Comparison of ENCODE assay signal across 24 cellular contexts in the genomic region with DNA sequence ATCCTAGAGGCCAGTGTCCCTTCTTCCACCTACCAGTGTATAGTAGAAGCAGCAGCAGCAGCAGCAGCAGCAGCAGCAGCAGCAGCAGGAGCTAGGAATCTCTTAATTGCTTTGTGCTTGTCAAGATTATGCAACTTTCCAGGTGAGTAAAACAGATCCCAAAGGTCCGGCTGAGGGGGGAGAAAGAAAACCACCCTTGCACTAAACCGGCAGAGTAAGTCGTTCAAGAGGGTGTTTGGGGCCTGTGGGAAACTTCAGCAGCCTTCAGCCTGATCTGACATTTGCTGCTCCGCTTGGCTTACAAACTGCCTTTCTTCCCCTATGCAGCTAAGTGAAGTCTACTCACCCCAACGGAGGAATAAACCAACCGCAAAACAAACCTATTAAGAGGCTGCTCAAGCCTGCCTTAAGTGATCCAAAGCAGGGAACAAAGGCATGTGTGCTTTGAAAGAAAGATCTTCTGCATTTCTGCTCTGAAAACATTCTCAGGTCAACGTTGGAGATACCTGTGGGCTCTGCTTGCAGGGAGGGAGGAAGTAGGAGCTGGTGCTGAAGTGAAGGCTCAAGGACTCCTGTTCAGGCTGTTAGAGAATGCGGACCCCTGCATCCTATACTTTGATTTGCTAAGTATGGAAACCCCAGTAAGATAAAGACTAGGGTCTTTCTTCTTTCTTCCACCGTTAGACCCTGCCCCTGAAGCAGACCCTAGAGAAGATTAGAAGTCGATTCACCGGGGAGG. TPM values are rescaled to one million over a fixed set of nuclear protein-coding genes. Genes with fewer than 3 reads are reported as not detected.
DNase-seq lines count a peak whose midpoint lies in the region; ATAC-seq and TF ChIP-seq lines count a peak whose summit lies in the region.
"Had no signal": no experiment of that assay in that cellular context is flagged by ENCODE, and none has a peak within 500 bp of the region (broad histone marks: within the 10 kb centered on the region; RNA-seq: fewer than 3 reads in every experiment).

No MANE protein-coding gene starts in this region.

- TF ChIP-seq CTCF in GM23338 (conservative IDR thresholded peaks at IDR 0.05; ENCODE audit: low read depth in 2 of 2) (no peak), epithelial cell of esophagus (IDR thresholded peaks at IDR 0.05; ENCODE audit: insufficient read depth, low read depth, low read length, missing control alignments) (no peak), osteocyte (IDR thresholded peaks at IDR 0.05) (no peak)

- DNase-seq in GM23338 (ENCODE audit: low spot score) (no peak), NCI-H82 (lab: John Stamatoyannopoulos, UW) (peak; percentile 68), epithelial cell of esophagus (ENCODE audit: low read depth) (peak; percentile 57), osteocyte (ENCODE audit: extremely low spot score, unreplicated experiment) (peak; percentile 49), T-cell (no peak), cerebellar nuclear complex (lab: John Stamatoyannopoulos, UW) (no peak)
- no peak for DNase-seq in stimulated activated CD8-positive, alpha-beta memory T cell treated with anti-CD3 and anti-CD28 coated beads, Interleukin-4, amount 100 ng/mL, for 48 hours
- DNase-seq: activated CD4-positive, alpha-beta T cell treated with anti-CD3 and anti-CD28 coated beads, Interleukin-2, amount 10 ng/mL, durations not matched to agents 24 days and 14 days; activated naive CD4-positive, alpha-beta T cell treated with anti-CD3 and anti-CD28 coated beads, Interleukin-2, amount 50 U/mL, for 16 hours; activated T-cell treated with anti-CD3 and anti-CD28 coated beads, Interleukin-2, amount 50 U/mL, for 1 hour; CD4-positive, alpha-beta memory T cell; dermis blood vessel endothelial cell; EL; esophagus squamous epithelium; glutamatergic neuron; immature natural killer cell; mesendoderm; MG63; NCI-H526; PC-3; stimulated activated naive CD8-positive, alpha-beta T cell treated with anti-CD3 and anti-CD28 coated beads, Interleukin-15, Interleukin-2, amounts not matched to agents 100 U/mL and 50 U/mL, for 24 hours; uterus had no signal

- H3K9me2 ChIP-seq in GM23338 (ENCODE audit: insufficient read depth): peaks cover 5% of the 10 kb centered on the region; the same call in 1 of the 2 replicates

- H2AFZ ChIP-seq in GM23338: peak overlapping the region; percentile 86

- POLR2A ChIA-PET in T-cell (lab: Charles Lee): interaction anchor here in 1 of 2 donors (0.7 kb wide), 1 partner anchor 77 kb away, joined by 3 read pairs; no protein-coding TSS in a partner anchor

- no peaks in the 10 kb centered on the region for H4K20me1 ChIP-seq in GM23338 (replicated peaks; ENCODE audit: insufficient read depth)

- H3K4me3 Mint-ChIP-seq in GM23338: no peak overlapping the region
- H3K4me3 Mint-ChIP-seq in osteocyte (ENCODE audit: unreplicated experiment): no peak overlapping the region
- H3K4me3 Mint-ChIP-seq in T-cell: no peak overlapping the region
- H3K4me3 Mint-ChIP-seq: activated CD4-positive, alpha-beta T cell treated with anti-CD3 and anti-CD28 coated beads, Interleukin-2, amount 10 ng/mL, durations not matched to agents 24 days and 14 days; CD4-positive, alpha-beta memory T cell; immature natural killer cell had no signal

- H3K4me3 ChIP-seq in GM23338: no peak overlapping the region
- H3K4me3 ChIP-seq in epithelial cell of esophagus (ENCODE audit: low read length): no peak overlapping the region
- H3K4me3 ChIP-seq: esophagus squamous epithelium, MG63, uterus had no signal

- no peaks in the 10 kb centered on the region for H3K79me2 ChIP-seq in GM23338 (replicated peaks; ENCODE audit: insufficient read depth)

- H3F3A ChIP-seq in GM23338 (replicated peaks; ENCODE audit: low read depth): no peaks in the 10 kb centered on the region

- CTCF ChIA-PET in T-cell (lab: Charles Lee): no interaction called here

- peak; percentile 69 for ATAC-seq in GM23338
- ATAC-seq in HG02798 (IDR thresholded peaks at IDR 0.05; ENCODE audit: poor library complexity, unreplicated experiment): no peak
- ATAC-seq in T-cell (replicated peaks in 1 of 4): no peak
- ATAC-seq: PC-3; SK-N-SH treated with all-trans-retinoic acid at 6 μM for 48 hours; stimulated activated naive CD8-positive, alpha-beta T cell treated with anti-CD3 and anti-CD28 coated beads, Interleukin-15, Interleukin-2, amounts not matched to agents 100 U/mL and 50 U/mL, for 24 hours had no signal

- H3K4me1 ChIP-seq in GM23338 (ENCODE audit: insufficient read depth): no peaks in the 10 kb centered on the region
- H3K4me1 ChIP-seq: esophagus squamous epithelium, uterus had no signal

- H3K27ac Mint-ChIP-seq in GM23338 (no peak overlapping the region; the same call in 1 of the 2 replicates), osteocyte (ENCODE audit: unreplicated experiment) (no peak overlapping the region), T-cell (no peak overlapping the region)
- H3K27ac Mint-ChIP-seq: activated CD4-positive, alpha-beta T cell treated with anti-CD3 and anti-CD28 coated beads, Interleukin-2, amount 10 ng/mL, durations not matched to agents 24 days and 14 days; CD4-positive, alpha-beta memory T cell; immature natural killer cell had no signal

- H3K4me2 ChIP-seq in GM23338: no peak overlapping the region

- no peaks in the 10 kb centered on the region for H3K36me3 ChIP-seq in GM23338 (ENCODE audit: insufficient read depth)
- H3K36me3 ChIP-seq: esophagus squamous epithelium, MG63, uterus had no signal

- no peak overlapping the region for H3K27ac ChIP-seq in GM23338 (ENCODE audit: low read depth)
- H3K27ac ChIP-seq: esophagus squamous epithelium, uterus had no signal

- H3K9me3 Mint-ChIP-seq in GM23338 (no peaks in the 10 kb centered on the region), osteocyte (ENCODE audit: unreplicated experiment) (no peaks in the 10 kb centered on the region), T-cell (no peaks in the 10 kb centered on the region)
- H3K9me3 Mint-ChIP-seq: activated CD4-positive, alpha-beta T cell treated with anti-CD3 and anti-CD28 coated beads, Interleukin-2, amount 10 ng/mL, durations not matched to agents 24 days and 14 days; immature natural killer cell had no signal

- H3K27me3 ChIP-seq in GM23338 (ENCODE audit: insufficient read depth): no peaks in the 10 kb centered on the region
- H3K27me3 ChIP-seq: esophagus squamous epithelium, MG63, uterus had no signal

- H3K27me3 Mint-ChIP-seq in GM23338 (ENCODE audit: insufficient read depth, low read depth, poor library complexity): peaks cover 4% of the 10 kb centered on the region
- H3K27me3 Mint-ChIP-seq in osteocyte (ENCODE audit: unreplicated experiment): no peaks in the 10 kb centered on the region
- peaks cover 8 to 12% of the 10 kb centered on the region in 2 donors for H3K27me3 Mint-ChIP-seq in T-cell

- no peaks in the 10 kb centered on the region for H3K36me3 Mint-ChIP-seq in GM23338 (ENCODE audit: low read depth)
- no peaks in the 10 kb centered on the region for H3K36me3 Mint-ChIP-seq in osteocyte (ENCODE audit: unreplicated experiment)
- no peaks in the 10 kb centered on the region for H3K36me3 Mint-ChIP-seq in T-cell
- H3K36me3 Mint-ChIP-seq: CD4-positive, alpha-beta memory T cell had no signal

- H3K4me1 Mint-ChIP-seq in GM23338 (peaks cover 16% of the 10 kb centered on the region), osteocyte (ENCODE audit: unreplicated experiment) (peaks cover under 1% of the 10 kb centered on the region), T-cell (no peaks in the 10 kb centered on the region)
- H3K4me1 Mint-ChIP-seq: activated CD4-positive, alpha-beta T cell treated with anti-CD3 and anti-CD28 coated beads, Interleukin-2, amount 10 ng/mL, durations not matched to agents 24 days and 14 days had no signal

TF ChIP-seq in GM23338, 12 proteins besides CTCF, POLR2A, EP300 and RAD21 (continues in another document):
- TF ChIP-seq ZNF331 (CRISPR knock-in tag; IDR thresholded peaks at IDR 0.05; ENCODE audit: low read depth) (no peak), EZH2phosphoT487 (IDR thresholded peaks at IDR 0.05; ENCODE audit: unreplicated experiment) (no peak), CREB1 (CRISPR knock-in tag; IDR thresholded peaks at IDR 0.05; ENCODE audit: low read depth) (no peak)

RNA-seq across cellular contexts. Expression of a gene that starts 35.7 kb away (rescaled TPM):
- total RNA-seq in GM23338 (2014; rRNA removed; shearing (Covaris generic)): 91.7 and 98.0 TPM in 2 replicates
- polyA plus RNA-seq in GM23338 (2016; fragmentation: Nextera tagmentation; extraction: Ambion mirVana): 21.6 and 27.6 TPM in 2 replicates
- total RNA-seq in osteocyte: 168 and 171 TPM in 2 replicates
- 10 to 100 TPM; 65.5 to 96.5 (median 68.4) TPM for total RNA-seq in T-cell

Comparison
In these comparisons a context has a peak if more than half of its experiments do, and no peak if none do; other contexts are left out.
1. DNase-seq: peak in NCI-H82 (single experiment), epithelial cell of esophagus (single experiment) and osteocyte (single experiment); none in GM23338 (single experiment), T-cell (0 of 34), cerebellar nuclear complex (0 of 2) and stimulated activated CD8-positive, alpha-beta memory T cell treated with anti-CD3 and anti-CD28 coated beads, Interleukin-4, amount 100 ng/mL, for 48 hours (single experiment).